10 cellular contexts compared by ENCODE assay signal in the genomic region with DNA sequence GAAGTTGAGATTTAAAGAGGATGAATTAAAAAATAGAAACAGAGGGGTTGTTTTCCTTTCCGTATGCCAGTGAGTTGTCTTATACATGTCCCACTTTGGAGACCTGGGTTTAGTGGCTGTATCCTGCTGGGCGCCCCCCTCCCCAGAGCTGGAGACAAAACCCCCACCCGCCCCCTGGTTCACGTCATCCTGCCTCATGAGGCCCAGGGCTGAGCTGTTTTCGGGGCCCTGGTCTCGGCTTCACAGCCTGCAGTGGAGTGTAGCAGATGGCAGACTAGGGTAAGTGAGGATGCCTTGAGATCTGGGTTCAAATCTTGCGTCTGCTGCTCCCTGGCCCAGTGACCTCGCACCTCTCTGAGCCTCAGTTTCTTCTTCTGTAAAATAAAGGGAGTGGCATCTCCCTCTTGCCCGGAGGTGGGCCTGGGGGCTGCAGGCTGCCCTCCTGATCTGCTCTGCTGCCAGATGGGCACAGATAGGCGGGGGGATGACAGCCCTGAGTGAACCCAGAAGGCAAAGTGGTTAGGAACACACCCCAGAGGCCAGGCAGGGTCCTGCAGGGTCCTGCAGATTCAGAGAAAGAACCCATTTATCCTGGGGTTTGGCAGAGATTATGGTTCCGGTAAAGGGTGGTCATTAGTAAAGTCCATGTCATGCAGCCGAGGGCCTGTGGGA. TPM values are rescaled to one million over a fixed set of nuclear protein-coding genes. Genes with fewer than 3 reads are reported as not detected.
DNase-seq lines count a peak whose midpoint lies in the region; ATAC-seq, FAIRE-seq and TF ChIP-seq lines count a peak whose summit lies in the region.
"Had no signal": no experiment of that assay in that cellular context is flagged by ENCODE, and none has a peak within 500 bp of the region (broad histone marks: within the 10 kb centered on the region; RNA-seq: fewer than 3 reads in every experiment).

No MANE protein-coding gene starts in this region.

- no peak for FAIRE-seq in frontal cortex (lab: Jason Lieb, UNC)

- H3K9me3 Mint-ChIP-seq in T-helper 1 cell treated with Interleukin-12 subunit alpha and Interleukin-12 subunit beta and Interleukin-4 antibody, amounts not matched to agents 30 μg/mL and 1 μg/mL, for 36 hours, result no peaks in the 10 kb centered on the region
- no peaks in the 10 kb centered on the region for H3K9me3 Mint-ChIP-seq in activated CD8-positive, alpha-beta T cell treated with anti-CD3 and anti-CD28 coated beads, Interleukin-2, amount 10 ng/mL, durations not matched to agents 7 days and 5 days (ENCODE audit: insufficient read depth)

- no peaks in the 10 kb centered on the region for H3K9me3 ChIP-seq in iPS-15b (ENCODE audit: control insufficient read depth, insufficient read depth, low read length)
- H3K9me3 ChIP-seq in stomach, result no peaks in the 10 kb centered on the region
- H3K9me3 ChIP-seq: MG63 had no signal

- no peak overlapping the region for H3K9ac ChIP-seq in iPS-15b (ENCODE audit: low read depth, low read length)

- peak overlapping the region; percentile 76 for H3K4me3 Mint-ChIP-seq in T-helper 1 cell treated with Interleukin-12 subunit alpha and Interleukin-12 subunit beta and Interleukin-4 antibody, amounts not matched to agents 30 μg/mL and 1 μg/mL, for 36 hours
- H3K4me3 Mint-ChIP-seq in activated CD8-positive, alpha-beta T cell treated with anti-CD3 and anti-CD28 coated beads, Interleukin-2, amount 10 ng/mL, durations not matched to agents 7 days and 5 days, result peak overlapping the region; percentile 65

- in situ Hi-C loops in GM13977 (cut with MboI; ENCODE audit: low pct_unique_long_range_greater_than_20kb, low sequenced_read_pairs, unreplicated experiment), result no loop called here

- POLR2A ChIA-PET in activated CD8-positive, alpha-beta T cell treated with anti-CD3 and anti-CD28 coated beads, Interleukin-2, amount 10 ng/mL, durations not matched to agents 7 days and 5 days (lab: Charles Lee), result no interaction called here

- ATAC-seq in activated CD8-positive, alpha-beta T cell treated with anti-CD3 and anti-CD28 coated beads, Interleukin-2, amount 10 ng/mL, durations not matched to agents 7 days and 5 days, result no peak

- WGBS in stomach, 5 donors, result 66 to 77% (median 70%) methylated on average over 12 of the region's 12 CpGs

- H3K36me3 ChIP-seq in iPS-15b (ENCODE audit: control insufficient read depth, insufficient read depth, low read length), result no peaks in the 10 kb centered on the region
- H3K36me3 ChIP-seq in stomach, result no peaks in the 10 kb centered on the region
- H3K36me3 ChIP-seq: MG63 had no signal

- H3K4me1 Mint-ChIP-seq in T-helper 1 cell treated with Interleukin-12 subunit alpha and Interleukin-12 subunit beta and Interleukin-4 antibody, amounts not matched to agents 30 μg/mL and 1 μg/mL, for 36 hours (ENCODE audit: low read depth), result peaks cover 44% of the 10 kb centered on the region
- peaks cover 30% of the 10 kb centered on the region for H3K4me1 Mint-ChIP-seq in activated CD8-positive, alpha-beta T cell treated with anti-CD3 and anti-CD28 coated beads, Interleukin-2, amount 10 ng/mL, durations not matched to agents 7 days and 5 days (ENCODE audit: low read depth)

- H3K27me3 ChIP-seq in iPS-15b (ENCODE audit: control insufficient read depth, insufficient read depth, low read length) (peaks cover 4% of the 10 kb centered on the region), stomach (peaks cover 0 to 12% (median 0%) of the 10 kb centered on the region in 3 donors)
- H3K27me3 ChIP-seq: MG63 had no signal

- H3K4me3 ChIP-seq in iPS-15b (ENCODE audit: low read depth, low read length), result peak overlapping the region; percentile 49
- peak overlapping the region in 2 of 4 donors; percentile 40 to 49 for H3K4me3 ChIP-seq in stomach

- H3K36me3 Mint-ChIP-seq in T-helper 1 cell treated with Interleukin-12 subunit alpha and Interleukin-12 subunit beta and Interleukin-4 antibody, amounts not matched to agents 30 μg/mL and 1 μg/mL, for 36 hours (ENCODE audit: low read depth), result no peaks in the 10 kb centered on the region
- no peaks in the 10 kb centered on the region for H3K36me3 Mint-ChIP-seq in activated CD8-positive, alpha-beta T cell treated with anti-CD3 and anti-CD28 coated beads, Interleukin-2, amount 10 ng/mL, durations not matched to agents 7 days and 5 days (ENCODE audit: low read depth)

- CTCF ChIA-PET in activated CD8-positive, alpha-beta T cell treated with anti-CD3 and anti-CD28 coated beads, Interleukin-2, amount 10 ng/mL, durations not matched to agents 7 days and 5 days (lab: Charles Lee), result interaction anchor here (0.7 to 3.8 kb wide), 5 partner anchors 43 to 107 kb away, joined by 3 to 11 read pairs (median 4); no protein-coding TSS in a partner anchor

- peaks cover 4% of the 10 kb centered on the region for H3K27me3 Mint-ChIP-seq in T-helper 1 cell treated with Interleukin-12 subunit alpha and Interleukin-12 subunit beta and Interleukin-4 antibody, amounts not matched to agents 30 μg/mL and 1 μg/mL, for 36 hours (ENCODE audit: low read depth)
- H3K27me3 Mint-ChIP-seq in activated CD8-positive, alpha-beta T cell treated with anti-CD3 and anti-CD28 coated beads, Interleukin-2, amount 10 ng/mL, durations not matched to agents 7 days and 5 days (ENCODE audit: low read depth), result peaks cover 25% of the 10 kb centered on the region

- DNase-seq in T-helper 1 cell, result no peak
- no peak for DNase-seq in activated CD8-positive, alpha-beta T cell treated with anti-CD3 and anti-CD28 coated beads, Interleukin-2, amount 10 ng/mL, durations not matched to agents 7 days and 5 days
- no peak for DNase-seq in stomach
- no peak for DNase-seq in NCI-H1417 (lab: John Stamatoyannopoulos, UW)
- DNase-seq in frontal cortex (ENCODE audit: low spot score in 2 of 2), result no peak
- DNase-seq in GM13977 (ENCODE audit: low spot score), result no peak
- DNase-seq: midbrain had no signal

- intact Hi-C loops in stomach (cut with DNase I; ENCODE audit: low total_unique reads), result no loop called here

- peak overlapping the region; percentile 85 for H3K27ac Mint-ChIP-seq in T-helper 1 cell treated with Interleukin-12 subunit alpha and Interleukin-12 subunit beta and Interleukin-4 antibody, amounts not matched to agents 30 μg/mL and 1 μg/mL, for 36 hours
- peak overlapping the region; percentile 54 for H3K27ac Mint-ChIP-seq in activated CD8-positive, alpha-beta T cell treated with anti-CD3 and anti-CD28 coated beads, Interleukin-2, amount 10 ng/mL, durations not matched to agents 7 days and 5 days

- no peak for TF ChIP-seq EP300 in stomach (IDR thresholded peaks at IDR 0.05)

- peak overlapping the region; percentile 85 to 96 (median 91) for H3K27ac ChIP-seq in stomach

- no peak for TF ChIP-seq CTCF in stomach (IDR thresholded peaks at IDR 0.05)
- no peak for TF ChIP-seq CTCF in GM13977 (IDR thresholded peaks at IDR 0.05; ENCODE audit: extremely low read depth, insufficient read depth, missing control alignments)

- H3K4me1 ChIP-seq in iPS-15b (ENCODE audit: control insufficient read depth, insufficient read depth, low read length) (peaks cover 23% of the 10 kb centered on the region), stomach (peaks cover 40 to 61% (median 53%) of the 10 kb centered on the region in 4 donors)

- no peak for TF ChIP-seq POLR2A in stomach (IDR thresholded peaks at IDR 0.05)

RNA-seq across cellular contexts. Expression of a gene that starts 45.1 kb away (rescaled TPM):
- total RNA-seq in activated CD8-positive, alpha-beta T cell treated with anti-CD3 and anti-CD28 coated beads, Interleukin-2, amount 10 ng/mL, durations not matched to agents 7 days and 5 days, result 1 to 10 TPM; 9.1 TPM
- total RNA-seq in stomach, result 10 to 100 TPM; 48.4 to 62.9 (median 52.2) TPM
- 10 to 100 TPM; 18.7 to 46.9 (median 39.7) TPM for polyA plus RNA-seq in stomach
- total RNA-seq in frontal cortex, result 5.3 TPM
